9 cellular contexts compared by ENCODE assay signal in the genomic region with DNA sequence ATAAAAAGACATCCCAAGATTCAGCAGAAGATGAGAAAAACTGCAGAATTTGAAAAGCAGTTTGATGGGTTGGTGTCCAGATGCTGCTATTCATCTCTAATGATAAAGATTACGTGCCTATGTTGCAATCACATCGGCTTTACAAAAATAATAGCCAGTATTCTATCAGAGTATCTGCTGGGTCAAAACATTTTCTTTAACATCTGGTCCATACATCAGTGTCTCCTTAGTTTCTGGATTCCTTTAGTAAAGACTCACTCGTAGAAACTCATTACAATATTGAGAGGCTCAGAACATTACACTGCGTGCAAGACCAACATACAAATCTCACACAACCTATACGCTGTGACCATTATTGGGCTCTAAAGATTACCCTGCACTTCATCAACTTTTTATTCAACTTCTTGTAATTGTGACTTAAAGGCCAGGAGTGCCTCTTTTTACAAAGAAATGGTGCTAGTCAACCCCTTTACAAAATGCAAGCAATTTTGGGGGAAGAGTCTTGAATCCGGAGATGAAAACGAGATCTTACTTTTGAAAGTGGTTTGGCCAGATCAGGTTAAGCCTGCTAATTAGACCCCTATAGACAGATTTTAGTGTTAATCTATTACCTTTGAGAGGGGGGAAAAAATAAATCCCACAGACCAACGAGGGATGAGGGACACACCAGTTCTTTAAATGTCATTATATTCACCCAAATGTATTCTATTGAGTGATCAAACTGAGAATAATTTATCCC. TPM values are rescaled to one million over a fixed set of nuclear protein-coding genes. Genes with fewer than 3 reads are reported as not detected.
DNase-seq lines count a peak whose midpoint lies in the region; ATAC-seq, FAIRE-seq and TF ChIP-seq lines count a peak whose summit lies in the region.
"Had no signal": no experiment of that assay in that cellular context is flagged by ENCODE, and none has a peak within 500 bp of the region (broad histone marks: within the 10 kb centered on the region; RNA-seq: fewer than 3 reads in every experiment).

No MANE protein-coding gene starts in this region.

- no peaks in the 10 kb centered on the region for H3K9me3 ChIP-seq in Peyer's patch
- no peaks in the 10 kb centered on the region for H3K9me3 ChIP-seq in esophagus muscularis mucosa
- H3K9me3 ChIP-seq in sigmoid colon = no peaks in the 10 kb centered on the region

- no peak for DNase-seq in GM18507 (ENCODE audit: extremely low spot score, insufficient read length, low read depth)
- DNase-seq in Peyer's patch = no peak
- DNase-seq in esophagus muscularis mucosa (ENCODE audit: extremely low spot score) = no peak
- no peak for DNase-seq in sigmoid colon
- no peak for DNase-seq in lower leg skin (ENCODE audit: low spot score in 2 of 2)
- DNase-seq in kidney glomerular epithelial cell (lab: John Stamatoyannopoulos, UW) = no peak
- DNase-seq in NCI-H1694 treated with DMSO at 0.1 percent for 48 hours (lab: John Stamatoyannopoulos, UW) = no peak
- DNase-seq: KBM-7 had no signal

- H3K36me3 ChIP-seq in Peyer's patch (peaks cover 0 to 5% (median 0%) of the 10 kb centered on the region in 3 donors), esophagus muscularis mucosa (no peaks in the 10 kb centered on the region), sigmoid colon (no peaks in the 10 kb centered on the region)

- no peaks in the 10 kb centered on the region for H3K27me3 ChIP-seq in Peyer's patch
- H3K27me3 ChIP-seq in esophagus muscularis mucosa = no peaks in the 10 kb centered on the region
- no peaks in the 10 kb centered on the region for H3K27me3 ChIP-seq in sigmoid colon

- ATAC-seq in GM18867 (IDR thresholded peaks at IDR 0.05; ENCODE audit: unreplicated experiment) = no peak

- peak overlapping the region; percentile 79 to 99 (median 92) for H3K4me3 ChIP-seq in Peyer's patch
- H3K4me3 ChIP-seq in esophagus muscularis mucosa = peak overlapping the region; percentile 74 to 99 (median 99)
- H3K4me3 ChIP-seq in sigmoid colon = peak overlapping the region; percentile 13 to 98 (median 84)
- no peak overlapping the region for H3K4me3 ChIP-seq in lower leg skin (ENCODE audit: low read depth, poor library complexity, severe bottlenecking)

- peaks cover 6 to 52% (median 26%) of the 10 kb centered on the region in 4 donors for H3K4me1 ChIP-seq in Peyer's patch
- H3K4me1 ChIP-seq in esophagus muscularis mucosa = peaks cover 49 to 68% (median 61%) of the 10 kb centered on the region in 4 donors
- peaks cover 0 to 63% (median 58%) of the 10 kb centered on the region in 4 donors for H3K4me1 ChIP-seq in sigmoid colon

- TF ChIP-seq EP300 in esophagus muscularis mucosa (IDR thresholded peaks at IDR 0.05) (no peak), sigmoid colon (IDR thresholded peaks at IDR 0.05) (no peak)

- intact Hi-C loops in esophagus muscularis mucosa (cut with DNase I) (loop anchor here (10.0 kb wide), 1 partner anchor 280 kb away; no protein-coding TSS in a partner anchor), sigmoid colon (cut with DNase I) (loop anchor here (5.0 to 10.0 kb wide), 5 partner anchors 113 to 847 kb away; partner anchors contain the start of genes EIF4A2, SENP2 and TBCCD1), lower leg skin (cut with DNase I; ENCODE audit: low total_unique reads) (loop anchor here (5.0 kb wide), 1 partner anchor 178 kb away; no protein-coding TSS in a partner anchor)

- TF ChIP-seq CTCF in Peyer's patch (IDR thresholded peaks at IDR 0.05) = no peak
- TF ChIP-seq CTCF in esophagus muscularis mucosa (IDR thresholded peaks at IDR 0.05) = no peak
- no peak for TF ChIP-seq CTCF in sigmoid colon (IDR thresholded peaks at IDR 0.05)
- TF ChIP-seq CTCF in lower leg skin (IDR thresholded peaks at IDR 0.05) = no peak

- peak; percentile 18 for FAIRE-seq in GM18507 (lab: Jason Lieb, UNC)

- WGBS in esophagus muscularis mucosa = 2% methylated on average over 8 of the region's 8 CpGs
- WGBS in sigmoid colon, 2 donors = 2% methylated on average over 8 of the region's 8 CpGs
- 3 to 5% methylated on average over 8 of the region's 8 CpGs for WGBS in lower leg skin, 2 donors

- H3K27ac ChIP-seq in Peyer's patch (peak overlapping the region in 3 of 4 donors; percentile 3 to 48 (median 8)), esophagus muscularis mucosa (replicated peaks in 1 of 4) (peak overlapping the region in 2 of 4 donors; percentile 98 to 100), sigmoid colon (peak overlapping the region in 3 of 4 donors; percentile 94 to 100 (median 100))

- TF ChIP-seq POLR2A in Peyer's patch (IDR thresholded peaks at IDR 0.05) (no peak), esophagus muscularis mucosa (IDR thresholded peaks at IDR 0.05; ENCODE audit: low read depth) (no peak), sigmoid colon (IDR thresholded peaks at IDR 0.05) (no peak), lower leg skin (IDR thresholded peaks at IDR 0.05) (no peak)

RNA-seq across cellular contexts. Expression of gene TRA2B, which starts 2.9 kb away (rescaled TPM):
- total RNA-seq in Peyer's patch = 100 to 1,000 TPM; 117 to 217 (median 144) TPM
- 100 to 1,000 TPM in 1 of 4 donors, 10 to 100 TPM in 3; 73.8 to 164 (median 85.1) TPM for total RNA-seq in esophagus muscularis mucosa
- total RNA-seq in sigmoid colon = 100 to 1,000 TPM; 113 to 159 (median 123) TPM
- polyA plus RNA-seq in sigmoid colon = 10 to 100 TPM; 62.5 to 86.7 (median 64.0) TPM
- total RNA-seq in lower leg skin = 100 to 1,000 TPM in 3 of 4 donors, 10 to 100 TPM in 1; 91.2 to 170 (median 124) TPM
